ENCODE assay signal across 8 cellular contexts in genomic region chr12:45215419-45216296, GRCh38. TPM values are rescaled to one million over a fixed set of nuclear protein-coding genes. Genes with fewer than 3 reads are reported as not detected.
DNase-seq lines count a peak whose midpoint lies in the region; ATAC-seq and TF ChIP-seq lines count a peak whose summit lies in the region.

A gene with protein sequence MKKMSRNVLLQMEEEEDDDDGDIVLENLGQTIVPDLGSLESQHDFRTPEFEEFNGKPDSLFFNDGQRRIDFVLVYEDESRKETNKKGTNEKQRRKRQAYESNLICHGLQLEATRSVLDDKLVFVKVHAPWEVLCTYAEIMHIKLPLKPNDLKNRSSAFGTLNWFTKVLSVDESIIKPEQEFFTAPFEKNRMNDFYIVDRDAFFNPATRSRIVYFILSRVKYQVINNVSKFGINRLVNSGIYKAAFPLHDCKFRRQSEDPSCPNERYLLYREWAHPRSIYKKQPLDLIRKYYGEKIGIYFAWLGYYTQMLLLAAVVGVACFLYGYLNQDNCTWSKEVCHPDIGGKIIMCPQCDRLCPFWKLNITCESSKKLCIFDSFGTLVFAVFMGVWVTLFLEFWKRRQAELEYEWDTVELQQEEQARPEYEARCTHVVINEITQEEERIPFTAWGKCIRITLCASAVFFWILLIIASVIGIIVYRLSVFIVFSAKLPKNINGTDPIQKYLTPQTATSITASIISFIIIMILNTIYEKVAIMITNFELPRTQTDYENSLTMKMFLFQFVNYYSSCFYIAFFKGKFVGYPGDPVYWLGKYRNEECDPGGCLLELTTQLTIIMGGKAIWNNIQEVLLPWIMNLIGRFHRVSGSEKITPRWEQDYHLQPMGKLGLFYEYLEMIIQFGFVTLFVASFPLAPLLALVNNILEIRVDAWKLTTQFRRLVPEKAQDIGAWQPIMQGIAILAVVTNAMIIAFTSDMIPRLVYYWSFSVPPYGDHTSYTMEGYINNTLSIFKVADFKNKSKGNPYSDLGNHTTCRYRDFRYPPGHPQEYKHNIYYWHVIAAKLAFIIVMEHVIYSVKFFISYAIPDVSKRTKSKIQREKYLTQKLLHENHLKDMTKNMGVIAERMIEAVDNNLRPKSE (plus strand): TSS chr12:45216095. CDS start chr12:45216322, 227 bp downstream.

- H3K36me3 ChIP-seq in RWPE2 (ENCODE audit: low read depth), result no peaks in the 10 kb centered on the region

- peaks cover 16% of the 10 kb centered on the region for H3K4me1 Mint-ChIP-seq in activated T-helper 17 cell treated with anti-CD3 and anti-CD28 coated beads, Interleukin-2, amount 50 U/mL, for 72 hours
- peaks cover 32 to 49% of the 10 kb centered on the region in 2 donors for H3K4me1 Mint-ChIP-seq in natural killer cell treated with Interleukin-12 subunit alpha and Interleukin-12 subunit beta and Interleukin-15 and Interleukin-18, amount 100 ng/mL, for 72 hours (ENCODE audit: low read depth in 2 of 2)
- H3K4me1 Mint-ChIP-seq in stimulated activated naive CD8-positive, alpha-beta T cell treated with anti-CD3 and anti-CD28 coated beads, Interleukin-15, Interleukin-2, amounts not matched to agents 100 ng/mL and 50 ng/mL, for 24 hours (ENCODE audit: low read depth), result peaks cover 46% of the 10 kb centered on the region

- peaks cover 29% of the 10 kb centered on the region for H3K4me1 ChIP-seq in RWPE2 (ENCODE audit: insufficient read depth, poor library complexity, severe bottlenecking)

- peak within 1 kb of the TSS; percentile 95 for H3K4me3 Mint-ChIP-seq in activated T-helper 17 cell treated with anti-CD3 and anti-CD28 coated beads, Interleukin-2, amount 50 U/mL, for 72 hours
- H3K4me3 Mint-ChIP-seq in natural killer cell treated with Interleukin-12 subunit alpha and Interleukin-12 subunit beta and Interleukin-15 and Interleukin-18, amount 100 ng/mL, for 72 hours, result peak within 1 kb of the TSS; percentile 99
- H3K4me3 Mint-ChIP-seq in stimulated activated naive CD8-positive, alpha-beta T cell treated with anti-CD3 and anti-CD28 coated beads, Interleukin-15, Interleukin-2, amounts not matched to agents 100 ng/mL and 50 ng/mL, for 24 hours, result peak within 1 kb of the TSS; percentile 89

- H3K27ac ChIP-seq in RWPE2 (ENCODE audit: poor library complexity, severe bottlenecking), result peak within 1 kb of the TSS; percentile 93

- H3K4me3 ChIP-seq in RWPE2 (ENCODE audit: severe bottlenecking) (peak within 1 kb of the TSS; percentile 89), fibroblast of mammary gland (ENCODE audit: control insufficient read depth, low read depth, low read length) (peak within 1 kb of the TSS; percentile 87)

- H3K27me3 Mint-ChIP-seq in activated T-helper 17 cell treated with anti-CD3 and anti-CD28 coated beads, Interleukin-2, amount 50 U/mL, for 72 hours, result no peaks in the 10 kb centered on the region
- no peaks in the 10 kb centered on the region for H3K27me3 Mint-ChIP-seq in natural killer cell treated with Interleukin-12 subunit alpha and Interleukin-12 subunit beta and Interleukin-15 and Interleukin-18, amount 100 ng/mL, for 72 hours
- no peaks in the 10 kb centered on the region for H3K27me3 Mint-ChIP-seq in stimulated activated naive CD8-positive, alpha-beta T cell treated with anti-CD3 and anti-CD28 coated beads, Interleukin-15, Interleukin-2, amounts not matched to agents 100 ng/mL and 50 ng/mL, for 24 hours

- H3K27me3 ChIP-seq in RWPE2 (ENCODE audit: insufficient read depth, poor library complexity, severe bottlenecking), result no peaks in the 10 kb centered on the region

- DNase-seq in ELR (ENCODE audit: low read depth) (peak; percentile 92), GOT3 (lab: John Stamatoyannopoulos, UW) (peak; percentile 68), LHCN-M2 (ENCODE audit: low read depth) (peak; percentile 88), RWPE2 (ENCODE audit: low spot score) (peak; percentile 88), fibroblast of mammary gland (ENCODE audit: low read depth) (peak; percentile 80)
- peak; percentile 85 for DNase-seq in natural killer cell treated with Interleukin-12 subunit alpha and Interleukin-12 subunit beta and Interleukin-15 and Interleukin-18, amount 100 ng/mL, for 72 hours (ENCODE audit: low spot score)

- H3K9me3 Mint-ChIP-seq in activated T-helper 17 cell treated with anti-CD3 and anti-CD28 coated beads, Interleukin-2, amount 50 U/mL, for 72 hours, result no peaks in the 10 kb centered on the region
- H3K9me3 Mint-ChIP-seq in natural killer cell treated with Interleukin-12 subunit alpha and Interleukin-12 subunit beta and Interleukin-15 and Interleukin-18, amount 100 ng/mL, for 72 hours, result no peaks in the 10 kb centered on the region
- H3K9me3 Mint-ChIP-seq in stimulated activated naive CD8-positive, alpha-beta T cell treated with anti-CD3 and anti-CD28 coated beads, Interleukin-15, Interleukin-2, amounts not matched to agents 100 ng/mL and 50 ng/mL, for 24 hours, result no peaks in the 10 kb centered on the region

- no peaks in the 10 kb centered on the region for H3K9me3 ChIP-seq in RWPE2 (ENCODE audit: severe bottlenecking)

- peaks cover 8% of the 10 kb centered on the region for H3K36me3 Mint-ChIP-seq in activated T-helper 17 cell treated with anti-CD3 and anti-CD28 coated beads, Interleukin-2, amount 50 U/mL, for 72 hours (ENCODE audit: low read depth)
- no peaks in the 10 kb centered on the region for H3K36me3 Mint-ChIP-seq in natural killer cell treated with Interleukin-12 subunit alpha and Interleukin-12 subunit beta and Interleukin-15 and Interleukin-18, amount 100 ng/mL, for 72 hours
- H3K36me3 Mint-ChIP-seq in stimulated activated naive CD8-positive, alpha-beta T cell treated with anti-CD3 and anti-CD28 coated beads, Interleukin-15, Interleukin-2, amounts not matched to agents 100 ng/mL and 50 ng/mL, for 24 hours (ENCODE audit: low read depth), result no peaks in the 10 kb centered on the region

- TF ChIP-seq CTCF in RWPE2 (IDR thresholded peaks at IDR 0.05; ENCODE audit: poor library complexity, severe bottlenecking) (peak; percentile 39), fibroblast of mammary gland (conservative IDR thresholded peaks at IDR 0.05; ENCODE audit: control insufficient read depth, insufficient read depth, low read depth, low read length) (peak; percentile 32)

- ATAC-seq in RWPE2 (ENCODE audit: low read depth), result peak; percentile 75
- peak; percentile 89 for ATAC-seq in activated T-helper 17 cell treated with anti-CD3 and anti-CD28 coated beads, Interleukin-2, amount 50 U/mL, for 72 hours (replicated peaks)
- ATAC-seq in natural killer cell treated with Interleukin-12 subunit alpha and Interleukin-12 subunit beta and Interleukin-15 and Interleukin-18, amount 100 ng/mL, for 72 hours, result peak; percentile 85 to 92

- peak within 1 kb of the TSS; percentile 91 for H3K27ac Mint-ChIP-seq in activated T-helper 17 cell treated with anti-CD3 and anti-CD28 coated beads, Interleukin-2, amount 50 U/mL, for 72 hours
- peak within 1 kb of the TSS; percentile 85 to 90 for H3K27ac Mint-ChIP-seq in natural killer cell treated with Interleukin-12 subunit alpha and Interleukin-12 subunit beta and Interleukin-15 and Interleukin-18, amount 100 ng/mL, for 72 hours
- peak within 1 kb of the TSS; percentile 93 for H3K27ac Mint-ChIP-seq in stimulated activated naive CD8-positive, alpha-beta T cell treated with anti-CD3 and anti-CD28 coated beads, Interleukin-15, Interleukin-2, amounts not matched to agents 100 ng/mL and 50 ng/mL, for 24 hours

RNA-seq across cellular contexts. Expression of the gene that starts here (rescaled TPM):
- 49.4 and 50.0 TPM in 2 replicates for total RNA-seq in LHCN-M2 (2014; rRNA removed)
- polyA plus RNA-seq in LHCN-M2 (2012), result 16.7 TPM
- total RNA-seq in activated T-helper 17 cell treated with anti-CD3 and anti-CD28 coated beads, Interleukin-2, amount 50 U/mL, for 72 hours, result 10 to 100 TPM; 26.8 to 45.1 TPM
- total RNA-seq in natural killer cell treated with Interleukin-12 subunit alpha and Interleukin-12 subunit beta and Interleukin-15 and Interleukin-18, amount 100 ng/mL, for 72 hours, result 10 to 100 TPM; 35.2 to 55.1 TPM

Comparison
In these comparisons a context has a peak if more than half of its experiments do, and no peak if none do; other contexts are left out.
1. Peak in every context shown above with its lines: DNase-seq, ATAC-seq, H3K4me3 ChIP-seq and H3K27ac ChIP-seq.